In genomic region chr6:39088331-39088730, GRCh38 we compare ENCODE assay signal across 8 cellular contexts. TPM values are rescaled to one million over a fixed set of nuclear protein-coding genes. Genes with fewer than 3 reads are reported as not detected.
DNase-seq lines count a peak whose midpoint lies in the region; ATAC-seq, FAIRE-seq and TF ChIP-seq lines count a peak whose summit lies in the region.

No MANE protein-coding gene starts in this region.

- no peak for TF ChIP-seq EP300 in HepG2 (IDR thresholded peaks at IDR 0.05; ENCODE audit: low read depth in 2 of 2, low read length in 2 of 2)
- TF ChIP-seq EP300 in HepG2 (CRISPR knock-in tag; IDR thresholded peaks at IDR 0.05; ENCODE audit: borderline replicate concordance): no peak

- no peak for TF ChIP-seq RAD21 in HepG2 (CRISPR knock-in tag; IDR thresholded peaks at IDR 0.05)

- H3K36me3 Mint-ChIP-seq in activated naive CD4-positive, alpha-beta T cell treated with anti-CD3 and anti-CD28 coated beads, Interleukin-2, amount 50 U/mL, for 72 hours: peaks cover 0 to 4% of the 10 kb centered on the region in 2 donors

- no peaks in the 10 kb centered on the region for H4K20me1 ChIP-seq in HepG2 (ENCODE audit: insufficient read depth, low read length)

- H2AFZ ChIP-seq in HepG2 (ENCODE audit: low read length): no peak overlapping the region

- intact Hi-C loops in HepG2 (cut with micrococcal nuclease; ENCODE audit: unreplicated experiment): no loop called here

- FAIRE-seq in bronchial epithelial cell (lab: Jason Lieb, UNC) (no peak), HepG2 (lab: Jason Lieb, UNC) (peak; percentile 62)

- ATAC-seq in HepG2: peak; percentile 97
- no peak for ATAC-seq in activated naive CD4-positive, alpha-beta T cell treated with anti-CD3 and anti-CD28 coated beads, Interleukin-2, amount 50 U/mL, for 72 hours

- POLR2A ChIA-PET in HepG2 (lab: Yijun Ruan, JAX): no interaction called here

- in situ Hi-C loops in HepG2 (cut with HindIII; ENCODE audit: extremely low pct_ligation_motif_present, low pct_unique_long_range_greater_than_20kb): no loop called here

- H3K27ac ChIP-seq in HepG2 (ENCODE audit: extremely low read length, insufficient read depth, low read length): no peak overlapping the region

- 1% methylated on average over 4 of the region's 4 CpGs for WGBS in HepG2 (ENCODE audit: low lambda C conversion rate)

- DNase-seq in ELR (ENCODE audit: low read depth) (peak; percentile 45), LoVo (ENCODE audit: low spot score) (peak; percentile 11), bronchial epithelial cell (ENCODE audit: low read depth) (peak; percentile 32), HepG2 (ENCODE audit: low spot score) (peak; percentile 39), SW 1271 (lab: John Stamatoyannopoulos, UW) (no peak), SHP77 treated with DMSO at 0.1 percent for 48 hours (lab: John Stamatoyannopoulos, UW) (no peak), NCI-H1048 (lab: John Stamatoyannopoulos, UW) (no peak)
- DNase-seq in activated naive CD4-positive, alpha-beta T cell treated with anti-CD3 and anti-CD28 coated beads, Interleukin-2, amount 50 U/mL, for 72 hours (ENCODE audit: low spot score in 2 of 2): no peak

- H3K4me2 ChIP-seq in HepG2 (ENCODE audit: low read depth, low read length): no peak overlapping the region

- H3K79me2 ChIP-seq in HepG2 (ENCODE audit: insufficient read depth, low read length): no peaks in the 10 kb centered on the region

- no peaks in the 10 kb centered on the region for H3K9me3 ChIP-seq in HepG2 (ENCODE audit: low read length)

- H3K4me3 ChIP-seq in bronchial epithelial cell (ENCODE audit: low read depth, low read length): no peak overlapping the region
- H3K4me3 ChIP-seq in HepG2 (replicated peaks in 1 of 3; ENCODE audit: insufficient read depth in 1 of 3, low read depth in 2 of 3, low read length in 3 of 3): no peak overlapping the region

- TF ChIP-seq POLR2A in HepG2 (IDR thresholded peaks at IDR 0.05; ENCODE audit: insufficient read depth in 1 of 2, low read depth in 2 of 2, low read length in 2 of 2): no peak

- H3K27ac Mint-ChIP-seq in activated naive CD4-positive, alpha-beta T cell treated with anti-CD3 and anti-CD28 coated beads, Interleukin-2, amount 50 U/mL, for 72 hours: no peak overlapping the region

- 0 out of 2 replicates have a peak, but pooled peaks cover 3% of the 10 kb centered on the region for H3K4me1 ChIP-seq in HepG2 (ENCODE audit: insufficient read depth, low read length)

- BruUV-seq in HepG2 (replicated peaks; lab: Mats Ljungman, UMichigan): no TSS peak

- H3K27me3 ChIP-seq in bronchial epithelial cell (ENCODE audit: control insufficient read depth, insufficient read depth, low read length) (no peaks in the 10 kb centered on the region), HepG2 (ENCODE audit: control insufficient read depth in 1 of 2, insufficient read depth in 2 of 2, low read length in 2 of 2) (peaks cover 0 to 33% of the 10 kb centered on the region in 2 experiments; a peak in 2 of 5 replicates)

- no peaks in the 10 kb centered on the region for H3K36me3 ChIP-seq in bronchial epithelial cell (ENCODE audit: control insufficient read depth, insufficient read depth, low read length)
- H3K36me3 ChIP-seq in HepG2 (replicated peaks in 1 of 2; ENCODE audit: control insufficient read depth in 1 of 2, insufficient read depth in 2 of 2, low read length in 2 of 2): no peaks in the 10 kb centered on the region

- TF ChIP-seq CTCF in bronchial epithelial cell (IDR thresholded peaks at IDR 0.05; ENCODE audit: insufficient read depth, low read length, severe bottlenecking) (no peak), HepG2 (CRISPR knock-in tag; IDR thresholded peaks at IDR 0.05) (peak; percentile 58)

- H3K9ac ChIP-seq in HepG2 (ENCODE audit: insufficient read depth, low read depth, low read length): no peak overlapping the region

- H3K9me3 Mint-ChIP-seq in activated naive CD4-positive, alpha-beta T cell treated with anti-CD3 and anti-CD28 coated beads, Interleukin-2, amount 50 U/mL, for 72 hours: no peaks in the 10 kb centered on the region

- CTCF ChIA-PET in HepG2 (lab: Yijun Ruan, JAX; ENCODE audit: low intra/inter-chr PET ratio, low total read pairs): no interaction called here

TF ChIP-seq in HepG2, 621 proteins besides CTCF, POLR2A, EP300 and RAD21 (continues in another document):
- TF ChIP-seq MAFK (conservative IDR thresholded peaks at IDR 0.05 in 1 of 2, IDR thresholded peaks at IDR 0.05 in 1 of 2; ENCODE audit: low read length in 2 of 2) (peak in 1 of 2 experiments; percentile 13; a peak in 1 of 4 replicates), STAG1 (CRISPR knock-in tag; IDR thresholded peaks at IDR 0.05) (peak; percentile 51), JUND (CRISPR knock-in tag; IDR thresholded peaks at IDR 0.05) (no peak), SMAD9 (CRISPR knock-in tag; IDR thresholded peaks at IDR 0.05) (no peak), SRY (CRISPR knock-in tag; IDR thresholded peaks at IDR 0.05) (no peak)

RNA-seq across cellular contexts. Expression of gene SAYSD1, which starts 26.7 kb away (rescaled TPM):
- total RNA-seq in bronchial epithelial cell (9.0 and 14.2 TPM in 2 replicates), HepG2 (2016; rRNA removed; fragmentation: Illumina TruSeq; extraction: Trizol) (16.0 and 18.7 TPM in 2 replicates)
- total RNA-seq in HepG2 (2016; cell fraction: cytosol; rRNA removed; fragmentation: Illumina TruSeq; extraction: Trizol; ENCODE audit: low read depth): 4.0 TPM in 2 replicates
- 15.3 and 19.7 TPM in 2 replicates for total RNA-seq in HepG2 (2016; cell fraction: insoluble cytoplasmic fraction; rRNA removed; fragmentation: Illumina TruSeq; extraction: Trizol)
- 10.8 and 11.9 TPM in 2 replicates for total RNA-seq in HepG2 (2016; cell fraction: membrane; rRNA removed; fragmentation: Illumina TruSeq; extraction: Trizol)
- 13.1 and 13.6 TPM in 2 replicates for total RNA-seq in HepG2 (2016; cell fraction: nucleus; rRNA removed; fragmentation: Illumina TruSeq; extraction: Trizol)
- 8.2 and 10.1 TPM in 2 replicates for polyA plus RNA-seq in HepG2 (2011; rRNA removed)
- 6.3 and 8.1 TPM in 2 replicates for polyA plus RNA-seq in HepG2 (2011; cell fraction: cytosol; rRNA removed)
- polyA plus RNA-seq in HepG2 (2011; cell fraction: nucleus; rRNA removed): 4.5 TPM in 2 replicates
- polyA plus RNA-seq in HepG2 (2012): 4.5 and 5.6 TPM in 2 replicates
- 3.4 and 3.6 TPM in 2 replicates for polyA plus RNA-seq in HepG2 (2016; cell fraction: cytosol; fragmentation: Illumina TruSeq; extraction: Trizol; ENCODE audit: low read depth)
- 16.9 and 19.9 TPM in 2 replicates for polyA plus RNA-seq in HepG2 (2016; cell fraction: insoluble cytoplasmic fraction; fragmentation: Illumina TruSeq; extraction: Trizol; ENCODE audit: low read depth)
- polyA plus RNA-seq in HepG2 (2016; cell fraction: membrane; fragmentation: Illumina TruSeq; extraction: Trizol; ENCODE audit: low read depth): 6.5 and 7.4 TPM in 2 replicates
- polyA plus RNA-seq in HepG2 (2016; cell fraction: nucleus; fragmentation: Illumina TruSeq; extraction: Trizol; ENCODE audit: insufficient read depth, low read depth): 18.7 and 19.1 TPM in 2 replicates
- polyA minus RNA-seq in HepG2 (2011; rRNA and poly(A)+ RNA removed; ENCODE audit: low replicate concordance): 6.5 and 7.0 TPM in 2 replicates
- 5.4 and 7.0 TPM in 2 replicates for polyA minus RNA-seq in HepG2 (2011; cell fraction: cytosol; rRNA and poly(A)+ RNA removed)
- polyA minus RNA-seq in HepG2 (2011; cell fraction: nucleus; rRNA and poly(A)+ RNA removed): 18.6 and 20.7 TPM in 2 replicates
- total RNA-seq in activated naive CD4-positive, alpha-beta T cell treated with anti-CD3 and anti-CD28 coated beads, Interleukin-2, amount 50 U/mL, for 72 hours: 10 to 100 TPM; 12.3 to 20.8 TPM

RNA-seq across cellular contexts. Expression of gene GLP1R, which starts 39.8 kb away (rescaled TPM):
- total RNA-seq in bronchial epithelial cell: not detected in 2 replicates
- not detected in 2 replicates for total RNA-seq in HepG2 (2016; rRNA removed; fragmentation: Illumina TruSeq; extraction: Trizol)
- not detected in 2 replicates for total RNA-seq in HepG2 (2016; cell fraction: cytosol; rRNA removed; fragmentation: Illumina TruSeq; extraction: Trizol; ENCODE audit: low read depth)
- not detected in 2 replicates for total RNA-seq in HepG2 (2016; cell fraction: insoluble cytoplasmic fraction; rRNA removed; fragmentation: Illumina TruSeq; extraction: Trizol)
- total RNA-seq in HepG2 (2016; cell fraction: membrane; rRNA removed; fragmentation: Illumina TruSeq; extraction: Trizol): not detected in 2 replicates
- total RNA-seq in HepG2 (2016; cell fraction: nucleus; rRNA removed; fragmentation: Illumina TruSeq; extraction: Trizol): not detected in 2 replicates
- not detected in 2 replicates for polyA plus RNA-seq in HepG2 (2011; rRNA removed)
- polyA plus RNA-seq in HepG2 (2011; cell fraction: cytosol; rRNA removed): not detected in 2 replicates
- polyA plus RNA-seq in HepG2 (2011; cell fraction: nucleus; rRNA removed): not detected in 2 replicates
- polyA plus RNA-seq in HepG2 (2012): not detected in 2 replicates
- polyA plus RNA-seq in HepG2 (2016; cell fraction: cytosol; fragmentation: Illumina TruSeq; extraction: Trizol; ENCODE audit: low read depth): not detected in 2 replicates
- polyA plus RNA-seq in HepG2 (2016; cell fraction: insoluble cytoplasmic fraction; fragmentation: Illumina TruSeq; extraction: Trizol; ENCODE audit: low read depth): not detected in 2 replicates
- polyA plus RNA-seq in HepG2 (2016; cell fraction: membrane; fragmentation: Illumina TruSeq; extraction: Trizol; ENCODE audit: low read depth): not detected in 2 replicates
- not detected in 2 replicates for polyA plus RNA-seq in HepG2 (2016; cell fraction: nucleus; fragmentation: Illumina TruSeq; extraction: Trizol; ENCODE audit: insufficient read depth, low read depth)
- not detected in 2 replicates for polyA minus RNA-seq in HepG2 (2011; rRNA and poly(A)+ RNA removed; ENCODE audit: low replicate concordance)
- not detected in 2 replicates for polyA minus RNA-seq in HepG2 (2011; cell fraction: cytosol; rRNA and poly(A)+ RNA removed)
- polyA minus RNA-seq in HepG2 (2011; cell fraction: nucleus; rRNA and poly(A)+ RNA removed): not detected in 2 replicates
- total RNA-seq in activated naive CD4-positive, alpha-beta T cell treated with anti-CD3 and anti-CD28 coated beads, Interleukin-2, amount 50 U/mL, for 72 hours: under 1 TPM; 0.32 to 0.33 TPM

Comparison
In these comparisons a context has a peak if more than half of its experiments do, and no peak if none do; other contexts are left out.
1. DNase-seq: peak in ELR (single experiment), LoVo (single experiment), bronchial epithelial cell (single experiment) and HepG2 (single experiment); none in SW 1271 (0 of 2), SHP77 treated with DMSO at 0.1 percent for 48 hours (single experiment), NCI-H1048 (single experiment) and activated naive CD4-positive, alpha-beta T cell treated with anti-CD3 and anti-CD28 coated beads, Interleukin-2, amount 50 U/mL, for 72 hours (0 of 2).